Comparison of ENCODE assay signal across 8 cellular contexts in genomic region chr1:75724472-75725022, GRCh38. TPM values are rescaled to one million over a fixed set of nuclear protein-coding genes. Genes with fewer than 3 reads are reported as not detected.
A peak's percentile ranks its signal among the peaks of the same experiment; 100 is the strongest.
DNase-seq lines count a peak whose midpoint lies in the region; ATAC-seq, FAIRE-seq and TF ChIP-seq lines count a peak whose summit lies in the region.

TSS of gene ACADM (plus strand) at chr1:75724709. CDS start at chr1:75724788, 79 bp downstream.

- peak within 1 kb of the TSS; percentile 91 for H3K9ac ChIP-seq in neuronal stem cell (ENCODE audit: low read depth, low read length, poor library complexity)

- peak within 1 kb of the TSS; percentile 99 for H3K18ac ChIP-seq in neuronal stem cell (ENCODE audit: low read length)

- peak within 1 kb of the TSS; percentile 17 for H4K8ac ChIP-seq in neuronal stem cell (ENCODE audit: low read depth, low read length)

- WGBS in neuronal stem cell (ENCODE audit: extremely low coverage in 2 of 2, insufficient read length in 2 of 2, insufficient replicate concordance in 1 of 2), 2 donors = no CpG with 5 or more reads among the region's 48 CpGs

- peak within 1 kb of the TSS; percentile 94 for H2BK5ac ChIP-seq in neuronal stem cell (ENCODE audit: low read length)

- peak within 1 kb of the TSS; percentile 45 for H3K4me2 ChIP-seq in neuronal stem cell (ENCODE audit: insufficient read depth, low read length, poor library complexity, severe bottlenecking)

- no peak within 1 kb of the TSS for H4K91ac ChIP-seq in neuronal stem cell (ENCODE audit: low read depth, low read length, poor library complexity)

- TF ChIP-seq POLR2A in H54 (IDR thresholded peaks at IDR 0.05; ENCODE audit: low read depth, low read length) = peak; percentile 93

- H3K27me3 ChIP-seq in SJSA1 (replicated peaks) (no peaks in the 10 kb centered on the region), foreskin keratinocyte (no peaks in the 10 kb centered on the region), neuronal stem cell (ENCODE audit: control insufficient read depth in 3 of 3, insufficient read depth in 3 of 3, low read depth in 1 of 3, low read length in 3 of 3) (no peaks in the 10 kb centered on the region)

- peak within 1 kb of the TSS; percentile 97 for H2AFZ ChIP-seq in neuronal stem cell (ENCODE audit: low read length)

- H3K79me1 ChIP-seq in neuronal stem cell (ENCODE audit: low read depth, low read length) = no peaks in the 10 kb centered on the region

- peak within 1 kb of the TSS; percentile 71 for H3K14ac ChIP-seq in neuronal stem cell (ENCODE audit: low read length)

- H3K27ac ChIP-seq in SJSA1 = peak within 1 kb of the TSS; percentile 91
- peak within 1 kb of the TSS; percentile 52 for H3K27ac ChIP-seq in foreskin keratinocyte
- H3K27ac ChIP-seq in neuronal stem cell (replicated peaks; ENCODE audit: low read length) = peak within 1 kb of the TSS; percentile 99

- H3K9me3 ChIP-seq in SJSA1 (replicated peaks) = no peaks in the 10 kb centered on the region
- H3K9me3 ChIP-seq in neuronal stem cell (replicated peaks in 1 of 2; ENCODE audit: control insufficient read depth in 2 of 2, insufficient read depth in 1 of 2, low read depth in 1 of 2, low read length in 2 of 2) = peaks cover 0 to 3% of the 10 kb centered on the region in 2 donors

- peak; percentile 94 for ATAC-seq in foreskin keratinocyte

- H3K23ac ChIP-seq in neuronal stem cell (ENCODE audit: low read depth, low read length, poor library complexity) = peak within 1 kb of the TSS; percentile 99

- in situ Hi-C loops in G401 (cut with HindIII; ENCODE audit: low sequenced_read_pairs) = no loop called here

- peak; percentile 91 for DNase-seq in G401 (ENCODE audit: low spot score)
- peak; percentile 82 for DNase-seq in H54 (ENCODE audit: insufficient read length, low spot score)
- DNase-seq in LoVo (ENCODE audit: low spot score) = peak; percentile 85
- DNase-seq in SJSA1 (ENCODE audit: low read depth in 1 of 2, low spot score in 2 of 2) = peak; percentile 86 to 94
- peak; percentile 53 to 74 (median 58) for DNase-seq in activated naive CD4-positive, alpha-beta T cell (lab: John Stamatoyannopoulos, UW)
- DNase-seq in foreskin keratinocyte = peak; percentile 55 to 59
- peak; percentile 83 for DNase-seq in neuronal stem cell (ENCODE audit: low spot score)

- H3K36me3 ChIP-seq in SJSA1 (peaks cover 5% of the 10 kb centered on the region; the same call in 1 of the 2 replicates), neuronal stem cell (replicated peaks in 1 of 2; ENCODE audit: control insufficient read depth in 2 of 2, insufficient read depth in 2 of 2, low read length in 2 of 2) (peaks cover 0 to 9% of the 10 kb centered on the region in 2 donors)

- peak within 1 kb of the TSS; percentile 64 for H2BK15ac ChIP-seq in neuronal stem cell (ENCODE audit: low read length)

- H3K4me3 ChIP-seq in SJSA1 (peak within 1 kb of the TSS; percentile 70), neuronal stem cell (ENCODE audit: low read length in 2 of 2) (peak within 1 kb of the TSS; percentile 90 to 93)

- no peak within 1 kb of the TSS for H3K4ac ChIP-seq in neuronal stem cell (ENCODE audit: low read length)

- H3K4me1 ChIP-seq in SJSA1 (replicated peaks) = peaks cover 12% of the 10 kb centered on the region
- peaks cover 15% of the 10 kb centered on the region for H3K4me1 ChIP-seq in foreskin keratinocyte
- peaks cover 1 to 6% of the 10 kb centered on the region in 2 donors for H3K4me1 ChIP-seq in neuronal stem cell (ENCODE audit: control insufficient read depth in 2 of 2, insufficient read depth in 1 of 2, low read depth in 1 of 2, low read length in 2 of 2)

- H2BK120ac ChIP-seq in neuronal stem cell (ENCODE audit: low read depth, low read length) = no peak within 1 kb of the TSS

- H2BK12ac ChIP-seq in neuronal stem cell (ENCODE audit: low read length) = no peak within 1 kb of the TSS

- TF ChIP-seq CTCF in foreskin keratinocyte (conservative IDR thresholded peaks at IDR 0.05) (no peak), subcutaneous adipose tissue (IDR thresholded peaks at IDR 0.05; ENCODE audit: low read depth) (no peak)

- H2AK5ac ChIP-seq in neuronal stem cell (ENCODE audit: low read depth, low read length) = no peak within 1 kb of the TSS

- FAIRE-seq in H54 (lab: Jason Lieb, UNC) = no peak

RNA-seq across cellular contexts. Expression of gene ACADM, which starts in this region (rescaled TPM):
- total RNA-seq in G401 (2014; rRNA removed; shearing (Covaris generic)) = 35.3 and 44.4 TPM in 2 replicates
- 52.0 and 76.4 TPM in 2 replicates for total RNA-seq in SJSA1 (2014; rRNA removed; shearing (Covaris generic))
- total RNA-seq in foreskin keratinocyte (36.3 and 37.2 TPM in 2 replicates), subcutaneous adipose tissue (10 to 100 TPM; 52.2 to 72.9 (median 60.0) TPM)
- polyA plus RNA-seq in foreskin keratinocyte = 16.3 and 19.6 TPM in 2 replicates
- polyA plus RNA-seq in neuronal stem cell (2013, experiment 1 of 2) = 31.5 TPM
- polyA plus RNA-seq in neuronal stem cell (2013, experiment 2 of 2) = 30.3 TPM

Comparison
In these comparisons a context has a peak if more than half of its experiments do, and no peak if none do; other contexts are left out.
1. Peak in every context shown above with its lines: DNase-seq, ATAC-seq, H3K4me3 ChIP-seq and H3K27ac ChIP-seq.